Comparison of ENCODE assay signal across 18 cellular contexts in the genomic region with DNA sequence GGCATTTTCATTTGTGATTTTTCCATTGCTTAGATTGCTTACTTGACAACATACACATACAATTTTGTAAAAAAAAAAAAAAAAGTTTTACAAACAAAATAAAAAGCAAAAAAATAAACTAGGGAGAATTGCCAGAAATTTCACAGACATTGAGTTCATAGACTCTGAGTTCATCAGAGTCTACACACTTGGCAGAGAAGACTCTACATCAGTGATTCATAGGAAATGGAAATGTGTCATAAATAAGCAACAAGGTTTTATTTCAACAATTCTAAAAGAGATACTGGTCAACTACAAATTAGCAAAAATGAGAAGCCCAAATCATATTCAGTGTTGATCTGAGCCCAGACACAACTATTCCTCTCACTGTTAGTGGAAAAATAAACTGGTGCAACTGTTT.
"Had no signal": no experiment of that assay in that cellular context is flagged by ENCODE, and none has a peak within 500 bp of the region (broad histone marks: within the 10 kb centered on the region; RNA-seq: fewer than 3 reads in every experiment).

No MANE protein-coding gene starts in this region.

- DNase-seq: activated CD4-positive, alpha-beta T cell treated with anti-CD3 and anti-CD28 coated beads, Interleukin-2, amount 50 U/mL, for 48 hours; activated CD4-positive, CD25-positive, alpha-beta regulatory T cell treated with anti-CD3 and anti-CD28 coated beads, Interleukin-2, amount 50 U/mL, for 72 hours; activated effector memory CD4-positive, alpha-beta T cell treated with anti-CD3 and anti-CD28 coated beads, Interleukin-2, amount 50 U/mL, for 16 hours; activated T-cell treated with anti-CD3 and anti-CD28 coated beads, Interleukin-2, amount 50 U/mL, for 4 hours; amniotic stem cell; effector CD4-positive, alpha-beta T cell; hippocampal formation; left cardiac atrium; mucosa of descending colon; naive thymus-derived CD8-positive, alpha-beta T cell; posterior cingulate gyrus; stimulated activated CD4-positive, alpha-beta T cell treated with anti-CD3 and anti-CD28 coated beads, Interleukin-1b, Interleukin-23, amount 100 ng/mL, for 48 hours; transverse colon had no signal

- H3K36me3 Mint-ChIP-seq: activated naive CD4-positive, alpha-beta T cell treated with anti-CD3 and anti-CD28 coated beads, Interleukin-2, amount 50 U/mL, for 72 hours; stimulated activated memory B cell treated with anti-CD40 and anti-IgM and Interleukin-4, amounts not matched to agents 10 μg/mL and 1 μg/mL and 100 μg/mL, for 72 hours had no signal

- H3K27ac Mint-ChIP-seq: activated naive CD4-positive, alpha-beta T cell treated with anti-CD3 and anti-CD28 coated beads, Interleukin-2, amount 50 U/mL, for 72 hours; naive thymus-derived CD8-positive, alpha-beta T cell; stimulated activated memory B cell treated with anti-CD40 and anti-IgM and Interleukin-4, amounts not matched to agents 10 μg/mL and 1 μg/mL and 100 μg/mL, for 72 hours had no signal

- H3K27me3 ChIP-seq: breast epithelium, neutrophil, transverse colon had no signal

- H3K4me3 Mint-ChIP-seq: activated T-cell treated with anti-CD3 and anti-CD28 coated beads, Interleukin-2, amount 50 U/mL, for 4 hours; naive thymus-derived CD8-positive, alpha-beta T cell; stimulated activated memory B cell treated with anti-CD40 and anti-IgM and Interleukin-4, amounts not matched to agents 10 μg/mL and 1 μg/mL and 100 μg/mL, for 72 hours had no signal

- H3K9me3 ChIP-seq: breast epithelium, mucosa of descending colon, neutrophil, transverse colon had no signal

- H3K27ac ChIP-seq: breast epithelium, coronary artery, neutrophil, transverse colon had no signal

- H3K4me3 ChIP-seq: breast epithelium, coronary artery, mucosa of descending colon, transverse colon had no signal

- H3K4me1 Mint-ChIP-seq: stimulated activated memory B cell treated with anti-CD40 and anti-IgM and Interleukin-4, amounts not matched to agents 10 μg/mL and 1 μg/mL and 100 μg/mL, for 72 hours had no signal

- ATAC-seq: activated naive CD4-positive, alpha-beta T cell treated with anti-CD3 and anti-CD28 coated beads, Interleukin-2, amount 50 U/mL, for 72 hours; activated T-cell treated with anti-CD3 and anti-CD28 coated beads, Interleukin-2, amount 50 U/mL, for 4 hours; mucosa of descending colon; naive thymus-derived CD8-positive, alpha-beta T cell had no signal

- H3K4me1 ChIP-seq: breast epithelium, transverse colon had no signal

- H3K36me3 ChIP-seq: breast epithelium, neutrophil, transverse colon had no signal
